9 cellular contexts compared by ENCODE assay signal in the genomic region with DNA sequence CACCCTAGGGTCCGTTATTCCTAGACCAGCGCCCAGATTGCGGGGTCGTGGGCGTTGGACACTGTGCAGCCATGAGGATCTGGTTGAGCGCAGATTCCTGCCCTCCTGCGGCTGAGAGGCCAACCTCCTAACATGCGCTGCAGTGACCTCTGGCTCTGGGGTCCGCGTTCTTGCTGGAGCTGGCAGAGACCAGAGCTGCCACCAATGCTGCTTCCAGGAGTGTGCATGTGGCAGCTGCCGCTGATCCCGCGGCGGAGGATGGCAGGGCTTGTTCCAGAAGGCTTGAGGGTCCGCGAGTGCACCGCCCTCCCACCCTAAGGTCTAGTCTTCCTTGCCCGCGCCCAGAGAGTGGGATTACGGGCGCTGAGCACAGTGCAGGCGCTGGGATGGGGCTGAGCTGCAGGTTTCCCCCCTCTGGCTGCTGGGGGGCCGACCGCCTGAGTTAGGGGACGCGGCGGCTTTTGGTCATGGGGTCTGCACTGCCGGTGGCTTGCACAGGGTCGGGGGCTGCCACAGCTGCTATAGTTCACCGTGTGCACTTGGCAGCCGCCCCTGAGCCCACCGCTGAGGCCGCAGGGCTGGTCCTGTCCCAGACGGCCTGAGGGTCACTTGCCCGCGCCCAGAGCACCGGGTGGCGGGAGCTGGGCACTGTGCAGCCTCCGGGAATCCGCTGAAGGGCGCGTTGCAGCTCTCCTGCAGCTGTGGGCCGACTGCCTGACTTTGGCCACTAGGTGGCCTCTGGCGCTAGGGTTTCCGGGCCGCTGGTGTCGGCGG.
DNase-seq lines count a peak whose midpoint lies in the region; ATAC-seq and TF ChIP-seq lines count a peak whose summit lies in the region.
"Had no signal": no experiment of that assay in that cellular context is flagged by ENCODE, and none has a peak within 500 bp of the region (broad histone marks: within the 10 kb centered on the region; RNA-seq: fewer than 3 reads in every experiment).

No MANE protein-coding gene starts in this region.

- no peaks in the 10 kb centered on the region for H3K27me3 Mint-ChIP-seq in Calu3 (ENCODE audit: unreplicated experiment)
- no peaks in the 10 kb centered on the region for H3K27me3 Mint-ChIP-seq in neural progenitor cell (ENCODE audit: insufficient read depth, low read depth)

- DNase-seq in Calu3 (peak; percentile 89), PC-3 (peak; percentile 87), fibroblast of villous mesenchyme (ENCODE audit: low read depth) (peak; percentile 50), neural progenitor cell (ENCODE audit: low spot score) (peak; percentile 85), substantia nigra (lab: John Stamatoyannopoulos, UW) (peak in 46 of 49 donors; percentile 18 to 86 (median 66))
- DNase-seq in activated T-helper 9 cell treated with anti-CD3 and anti-CD28 coated beads, Interleukin-2, amount 50 U/mL, for 16 hours (ENCODE audit: low read depth), result peak; percentile 41

- ATAC-seq in GM19468 (IDR thresholded peaks at IDR 0.05; ENCODE audit: extremely low read depth, unreplicated experiment) (peak; percentile 81), HG03575 (IDR thresholded peaks at IDR 0.05; ENCODE audit: extremely low read depth, insufficient number of reproducible peaks, low FRiP score, unreplicated experiment) (peak; percentile 85), PC-3 (peak; percentile 91)

- H3K36me3 Mint-ChIP-seq in Calu3 (ENCODE audit: insufficient read depth, unreplicated experiment) (peaks cover 7% of the 10 kb centered on the region), neural progenitor cell (no peaks in the 10 kb centered on the region)

- no peak overlapping the region for H3K27ac ChIP-seq in PC-3 (ENCODE audit: low read length)
- no peak overlapping the region for H3K27ac ChIP-seq in neural progenitor cell
- no peak overlapping the region for H3K27ac ChIP-seq in substantia nigra (ENCODE audit: low read depth, low read length, poor library complexity, severe bottlenecking)
- H3K27ac ChIP-seq: epithelial cell of prostate had no signal

- H3F3A ChIP-seq in PC-3 (ENCODE audit: low read length, unreplicated experiment) (no peaks in the 10 kb centered on the region), neural progenitor cell (ENCODE audit: low read depth) (no peaks in the 10 kb centered on the region)

- CTCF ChIA-PET in Calu3 (lab: Charles Lee) (interaction anchor here (0.8 to 2.9 kb wide), 5 partner anchors 9 to 519 kb away, joined by 3 to 34 read pairs (median 3); no protein-coding TSS in a partner anchor), PC-3 (lab: Charles Lee) (interaction anchor here (0.5 to 1.7 kb wide), 5 partner anchors 9 to 1594 kb away, joined by 3 to 12 read pairs (median 4); no protein-coding TSS in a partner anchor)

- H3K4me2 ChIP-seq in PC-3 (ENCODE audit: low read length) (peak overlapping the region; percentile 100), neural progenitor cell (peak overlapping the region; percentile 94)

- H3K4me3 Mint-ChIP-seq in Calu3 (ENCODE audit: low read depth, unreplicated experiment) (peak overlapping the region; percentile 65), neural progenitor cell (peak overlapping the region; percentile 85)

- H3K79me2 ChIP-seq in PC-3 (ENCODE audit: low read length) (no peaks in the 10 kb centered on the region), neural progenitor cell (ENCODE audit: low read depth) (no peaks in the 10 kb centered on the region)

- H2AFZ ChIP-seq in PC-3 (ENCODE audit: low read length) (peak overlapping the region; percentile 93), neural progenitor cell (replicated peaks) (peak overlapping the region; percentile 91)

- intact Hi-C loops in Calu3 (cut with micrococcal nuclease; ENCODE audit: unreplicated experiment), result loop anchor here (1.0 to 10.0 kb wide), 3 partner anchors 129 to 471 kb away; a partner anchor contains a TSS
- intact Hi-C loops in PC-3 (cut with micrococcal nuclease), result loop anchor here (1.0 to 2.0 kb wide), 4 partner anchors 129 to 519 kb away; no protein-coding TSS in a partner anchor

- H3K9me3 ChIP-seq in PC-3 (ENCODE audit: low read length), result no peaks in the 10 kb centered on the region
- H3K9me3 ChIP-seq in neural progenitor cell (ENCODE audit: low read depth), result no peaks in the 10 kb centered on the region

- H3K4me1 Mint-ChIP-seq in Calu3 (ENCODE audit: low read depth, unreplicated experiment) (no peaks in the 10 kb centered on the region), neural progenitor cell (peaks cover 3% of the 10 kb centered on the region)

- no peaks in the 10 kb centered on the region for H4K20me1 ChIP-seq in PC-3 (ENCODE audit: low read length)
- no peaks in the 10 kb centered on the region for H4K20me1 ChIP-seq in neural progenitor cell (ENCODE audit: low read depth)

- H3K9me2 ChIP-seq in PC-3 (replicated peaks; ENCODE audit: low read length), result no peaks in the 10 kb centered on the region

- TF ChIP-seq CTCF in Calu3 (IDR thresholded peaks at IDR 0.05; ENCODE audit: unreplicated experiment), result peak; percentile 86
- peak; percentile 76 for TF ChIP-seq CTCF in PC-3 (conservative IDR thresholded peaks at IDR 0.05; ENCODE audit: low read depth, low read length)
- peak; percentile 85 for TF ChIP-seq CTCF in fibroblast of villous mesenchyme (IDR thresholded peaks at IDR 0.05; ENCODE audit: insufficient read depth, low read depth, low read length)
- TF ChIP-seq CTCF in neural progenitor cell (IDR thresholded peaks at IDR 0.05), result peak; percentile 83

- H3K9me3 Mint-ChIP-seq in Calu3 (ENCODE audit: low read depth, unreplicated experiment), result peaks cover 2% of the 10 kb centered on the region
- H3K9me3 Mint-ChIP-seq in neural progenitor cell, result peaks cover 10% of the 10 kb centered on the region

- no peaks in the 10 kb centered on the region for H3K27me3 ChIP-seq in PC-3 (ENCODE audit: low read length)
- H3K27me3 ChIP-seq in neural progenitor cell, result peaks cover 47% of the 10 kb centered on the region

- H3K4me1 ChIP-seq in PC-3 (ENCODE audit: insufficient read depth, low read length) (peaks cover 11% of the 10 kb centered on the region), neural progenitor cell (no peaks in the 10 kb centered on the region)

- H3K9ac ChIP-seq in PC-3 (ENCODE audit: low read length), result no peak overlapping the region
- H3K9ac ChIP-seq in neural progenitor cell, result no peak overlapping the region

- H3K36me3 ChIP-seq in PC-3 (ENCODE audit: low read depth, low read length) (no peaks in the 10 kb centered on the region), neural progenitor cell (no peaks in the 10 kb centered on the region)

- BruUV-seq in Calu3 (replicated peaks; lab: Mats Ljungman, UMichigan) (no TSS peak), PC-3 (replicated peaks; lab: Mats Ljungman, UMichigan) (no TSS peak)

- H3K27ac Mint-ChIP-seq in Calu3 (ENCODE audit: unreplicated experiment), result no peak overlapping the region
- no peak overlapping the region for H3K27ac Mint-ChIP-seq in neural progenitor cell

- POLR2A ChIA-PET in PC-3 (lab: Charles Lee; ENCODE audit: unreplicated experiment), result no interaction called here

- peak overlapping the region; percentile 74 for H3K4me3 ChIP-seq in PC-3 (ENCODE audit: low read length)
- peak overlapping the region; percentile 34 for H3K4me3 ChIP-seq in fibroblast of villous mesenchyme (ENCODE audit: low read depth, low read length)
- H3K4me3 ChIP-seq in neural progenitor cell, result peak overlapping the region; percentile 62
